Comparison of ENCODE assay signal across 1 cellular context in genomic region chr19:51347209-51347928, GRCh38.
A peak's percentile ranks its signal among the peaks of the same experiment; 100 is the strongest.
TF ChIP-seq lines count a peak whose summit lies in the region.

No MANE protein-coding gene starts in this region.

TF ChIP-seq in HepG2, 621 proteins besides CTCF, POLR2A, EP300 and RAD21 (continues in another document):
- no peak for TF ChIP-seq NR2F6 (IDR thresholded peaks at IDR 0.05)
- TF ChIP-seq NR2F6 (CRISPR knock-in tag; IDR thresholded peaks at IDR 0.05) = peak; percentile 22; the same call in 1 of the 2 replicates
- TF ChIP-seq SOX5 (CRISPR knock-in tag; IDR thresholded peaks at IDR 0.05; ENCODE audit: borderline replicate concordance) = peak; percentile 29; the same call in 1 of the 2 replicates
- no peak for TF ChIP-seq CREM (IDR thresholded peaks at IDR 0.05)
- TF ChIP-seq CREM (CRISPR knock-in tag; IDR thresholded peaks at IDR 0.05) = no peak
- TF ChIP-seq RARA (CRISPR knock-in tag; IDR thresholded peaks at IDR 0.05) = peak; percentile 71
- TF ChIP-seq ATF7-NPFF (CRISPR knock-in tag; IDR thresholded peaks at IDR 0.05; ENCODE audit: low read depth) = 0 out of 2 replicates have a peak, but pooled peaks have one; percentile 31
- peak; percentile 61; the same call in 1 of the 2 replicates for TF ChIP-seq TBX2 (CRISPR knock-in tag; IDR thresholded peaks at IDR 0.05; ENCODE audit: borderline replicate concordance)
- TF ChIP-seq SMARCC2 (IDR thresholded peaks at IDR 0.05) = no peak
- TF ChIP-seq PPARG (CRISPR knock-in tag; conservative IDR thresholded peaks at IDR 0.05) = peak; percentile 30; the same call in 1 of the 2 replicates
- no peak for TF ChIP-seq ZNF816 (CRISPR knock-in tag; IDR thresholded peaks at IDR 0.05; ENCODE audit: borderline replicate concordance)
- TF ChIP-seq GFI1 (CRISPR knock-in tag; IDR thresholded peaks at IDR 0.05; ENCODE audit: borderline replicate concordance) = no peak
- TF ChIP-seq, protein P1, sequence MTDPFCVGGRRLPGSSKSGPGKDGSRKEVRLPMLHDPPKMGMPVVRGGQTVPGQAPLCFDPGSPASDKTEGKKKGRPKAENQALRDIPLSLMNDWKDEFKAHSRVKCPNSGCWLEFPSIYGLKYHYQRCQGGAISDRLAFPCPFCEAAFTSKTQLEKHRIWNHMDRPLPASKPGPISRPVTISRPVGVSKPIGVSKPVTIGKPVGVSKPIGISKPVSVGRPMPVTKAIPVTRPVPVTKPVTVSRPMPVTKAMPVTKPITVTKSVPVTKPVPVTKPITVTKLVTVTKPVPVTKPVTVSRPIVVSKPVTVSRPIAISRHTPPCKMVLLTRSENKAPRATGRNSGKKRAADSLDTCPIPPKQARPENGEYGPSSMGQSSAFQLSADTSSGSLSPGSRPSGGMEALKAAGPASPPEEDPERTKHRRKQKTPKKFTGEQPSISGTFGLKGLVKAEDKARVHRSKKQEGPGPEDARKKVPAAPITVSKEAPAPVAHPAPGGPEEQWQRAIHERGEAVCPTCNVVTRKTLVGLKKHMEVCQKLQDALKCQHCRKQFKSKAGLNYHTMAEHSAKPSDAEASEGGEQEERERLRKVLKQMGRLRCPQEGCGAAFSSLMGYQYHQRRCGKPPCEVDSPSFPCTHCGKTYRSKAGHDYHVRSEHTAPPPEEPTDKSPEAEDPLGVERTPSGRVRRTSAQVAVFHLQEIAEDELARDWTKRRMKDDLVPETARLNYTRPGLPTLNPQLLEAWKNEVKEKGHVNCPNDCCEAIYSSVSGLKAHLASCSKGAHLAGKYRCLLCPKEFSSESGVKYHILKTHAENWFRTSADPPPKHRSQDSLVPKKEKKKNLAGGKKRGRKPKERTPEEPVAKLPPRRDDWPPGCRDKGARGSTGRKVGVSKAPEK (CRISPR knock-in tag; IDR thresholded peaks at IDR 0.05; ENCODE audit: borderline replicate concordance) = no peak
- peak; percentile 29 for TF ChIP-seq ZNF18 (CRISPR knock-in tag; IDR thresholded peaks at IDR 0.05; ENCODE audit: insufficient replicate concordance)
- TF ChIP-seq SRF (IDR thresholded peaks at IDR 0.05; ENCODE audit: low read depth, low read length) = no peak
- TF ChIP-seq TARDBP (CRISPR knock-in tag; IDR thresholded peaks at IDR 0.05) = peak; percentile 42
- TF ChIP-seq MLLT10 (CRISPR knock-in tag; IDR thresholded peaks at IDR 0.05) = no peak
- no peak for TF ChIP-seq ZNF468 (CRISPR knock-in tag; IDR thresholded peaks at IDR 0.05)
- 0 out of 2 replicates have a peak, but pooled peaks have one; percentile 28 for TF ChIP-seq ZNF430 (CRISPR knock-in tag; IDR thresholded peaks at IDR 0.05)
- peak; percentile 88; the same call in 1 of the 2 replicates for TF ChIP-seq ZNF549 (CRISPR knock-in tag; IDR thresholded peaks at IDR 0.05)
- TF ChIP-seq, protein P2, sequence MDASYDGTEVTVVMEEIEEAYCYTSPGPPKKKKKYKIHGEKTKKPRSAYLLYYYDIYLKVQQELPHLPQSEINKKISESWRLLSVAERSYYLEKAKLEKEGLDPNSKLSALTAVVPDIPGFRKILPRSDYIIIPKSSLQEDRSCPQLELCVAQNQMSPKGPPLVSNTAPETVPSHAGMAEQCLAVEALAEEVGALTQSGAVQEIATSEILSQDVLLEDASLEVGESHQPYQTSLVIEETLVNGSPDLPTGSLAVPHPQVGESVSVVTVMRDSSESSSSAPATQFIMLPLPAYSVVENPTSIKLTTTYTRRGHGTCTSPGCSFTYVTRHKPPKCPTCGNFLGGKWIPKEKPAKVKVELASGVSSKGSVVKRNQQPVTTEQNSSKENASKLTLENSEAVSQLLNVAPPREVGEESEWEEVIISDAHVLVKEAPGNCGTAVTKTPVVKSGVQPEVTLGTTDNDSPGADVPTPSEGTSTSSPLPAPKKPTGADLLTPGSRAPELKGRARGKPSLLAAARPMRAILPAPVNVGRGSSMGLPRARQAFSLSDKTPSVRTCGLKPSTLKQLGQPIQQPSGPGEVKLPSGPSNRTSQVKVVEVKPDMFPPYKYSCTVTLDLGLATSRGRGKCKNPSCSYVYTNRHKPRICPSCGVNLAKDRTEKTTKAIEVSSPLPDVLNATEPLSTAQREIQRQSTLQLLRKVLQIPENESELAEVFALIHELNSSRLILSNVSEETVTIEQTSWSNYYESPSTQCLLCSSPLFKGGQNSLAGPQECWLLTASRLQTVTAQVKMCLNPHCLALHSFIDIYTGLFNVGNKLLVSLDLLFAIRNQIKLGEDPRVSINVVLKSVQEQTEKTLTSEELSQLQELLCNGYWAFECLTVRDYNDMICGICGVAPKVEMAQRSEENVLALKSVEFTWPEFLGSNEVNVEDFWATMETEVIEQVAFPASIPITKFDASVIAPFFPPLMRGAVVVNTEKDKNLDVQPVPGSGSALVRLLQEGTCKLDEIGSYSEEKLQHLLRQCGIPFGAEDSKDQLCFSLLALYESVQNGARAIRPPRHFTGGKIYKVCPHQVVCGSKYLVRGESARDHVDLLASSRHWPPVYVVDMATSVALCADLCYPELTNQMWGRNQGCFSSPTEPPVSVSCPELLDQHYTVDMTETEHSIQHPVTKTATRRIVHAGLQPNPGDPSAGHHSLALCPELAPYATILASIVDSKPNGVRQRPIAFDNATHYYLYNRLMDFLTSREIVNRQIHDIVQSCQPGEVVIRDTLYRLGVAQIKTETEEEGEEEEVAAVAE (CRISPR knock-in tag; IDR thresholded peaks at IDR 0.05; ENCODE audit: borderline replicate concordance) = peak; percentile 29; the same call in 1 of the 2 replicates
- TF ChIP-seq TBX3 (IDR thresholded peaks at IDR 0.05; ENCODE audit: borderline replicate concordance) = peak; percentile 47; the same call in 1 of the 2 replicates
- TF ChIP-seq, protein P3, sequence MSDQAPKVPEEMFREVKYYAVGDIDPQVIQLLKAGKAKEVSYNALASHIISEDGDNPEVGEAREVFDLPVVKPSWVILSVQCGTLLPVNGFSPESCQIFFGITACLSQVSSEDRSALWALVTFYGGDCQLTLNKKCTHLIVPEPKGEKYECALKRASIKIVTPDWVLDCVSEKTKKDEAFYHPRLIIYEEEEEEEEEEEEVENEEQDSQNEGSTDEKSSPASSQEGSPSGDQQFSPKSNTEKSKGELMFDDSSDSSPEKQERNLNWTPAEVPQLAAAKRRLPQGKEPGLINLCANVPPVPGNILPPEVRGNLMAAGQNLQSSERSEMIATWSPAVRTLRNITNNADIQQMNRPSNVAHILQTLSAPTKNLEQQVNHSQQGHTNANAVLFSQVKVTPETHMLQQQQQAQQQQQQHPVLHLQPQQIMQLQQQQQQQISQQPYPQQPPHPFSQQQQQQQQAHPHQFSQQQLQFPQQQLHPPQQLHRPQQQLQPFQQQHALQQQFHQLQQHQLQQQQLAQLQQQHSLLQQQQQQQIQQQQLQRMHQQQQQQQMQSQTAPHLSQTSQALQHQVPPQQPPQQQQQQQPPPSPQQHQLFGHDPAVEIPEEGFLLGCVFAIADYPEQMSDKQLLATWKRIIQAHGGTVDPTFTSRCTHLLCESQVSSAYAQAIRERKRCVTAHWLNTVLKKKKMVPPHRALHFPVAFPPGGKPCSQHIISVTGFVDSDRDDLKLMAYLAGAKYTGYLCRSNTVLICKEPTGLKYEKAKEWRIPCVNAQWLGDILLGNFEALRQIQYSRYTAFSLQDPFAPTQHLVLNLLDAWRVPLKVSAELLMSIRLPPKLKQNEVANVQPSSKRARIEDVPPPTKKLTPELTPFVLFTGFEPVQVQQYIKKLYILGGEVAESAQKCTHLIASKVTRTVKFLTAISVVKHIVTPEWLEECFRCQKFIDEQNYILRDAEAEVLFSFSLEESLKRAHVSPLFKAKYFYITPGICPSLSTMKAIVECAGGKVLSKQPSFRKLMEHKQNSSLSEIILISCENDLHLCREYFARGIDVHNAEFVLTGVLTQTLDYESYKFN (CRISPR knock-in tag; conservative IDR thresholded peaks at IDR 0.05) = peak; percentile 65
- TF ChIP-seq, protein P4, sequence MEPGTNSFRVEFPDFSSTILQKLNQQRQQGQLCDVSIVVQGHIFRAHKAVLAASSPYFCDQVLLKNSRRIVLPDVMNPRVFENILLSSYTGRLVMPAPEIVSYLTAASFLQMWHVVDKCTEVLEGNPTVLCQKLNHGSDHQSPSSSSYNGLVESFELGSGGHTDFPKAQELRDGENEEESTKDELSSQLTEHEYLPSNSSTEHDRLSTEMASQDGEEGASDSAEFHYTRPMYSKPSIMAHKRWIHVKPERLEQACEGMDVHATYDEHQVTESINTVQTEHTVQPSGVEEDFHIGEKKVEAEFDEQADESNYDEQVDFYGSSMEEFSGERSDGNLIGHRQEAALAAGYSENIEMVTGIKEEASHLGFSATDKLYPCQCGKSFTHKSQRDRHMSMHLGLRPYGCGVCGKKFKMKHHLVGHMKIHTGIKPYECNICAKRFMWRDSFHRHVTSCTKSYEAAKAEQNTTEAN (CRISPR knock-in tag; conservative IDR thresholded peaks at IDR 0.05) = peak; percentile 74; the same call in 1 of the 2 replicates
- TF ChIP-seq RBFOX2 (IDR thresholded peaks at IDR 0.05; ENCODE audit: low read depth, low read length) = peak; percentile 41
- TF ChIP-seq MIXL1 (CRISPR knock-in tag; IDR thresholded peaks at IDR 0.05) = peak; percentile 81; the same call in 1 of the 2 replicates
- TF ChIP-seq SOX6 (IDR thresholded peaks at IDR 0.05) = no peak
- peak; percentile 43 for TF ChIP-seq SOX6 (CRISPR knock-in tag; IDR thresholded peaks at IDR 0.05)
- TF ChIP-seq ARID4A (CRISPR knock-in tag; IDR thresholded peaks at IDR 0.05; ENCODE audit: borderline replicate concordance) = 0 out of 2 replicates have a peak, but pooled peaks have one; percentile 19
- TF ChIP-seq KAT8 (CRISPR knock-in tag; IDR thresholded peaks at IDR 0.05) = 0 out of 2 replicates have a peak, but pooled peaks have one; percentile 10
- 0 out of 2 replicates have a peak, but pooled peaks have one; percentile 22 for TF ChIP-seq ZNF740 (CRISPR knock-in tag; IDR thresholded peaks at IDR 0.05)
- peak; percentile 52; the same call in 1 of the 2 replicates for TF ChIP-seq POLR2G (IDR thresholded peaks at IDR 0.05; ENCODE audit: low read depth, low read length)
- peak; percentile 75 for TF ChIP-seq HNF4A (CRISPR knock-in tag; IDR thresholded peaks at IDR 0.05)
- no peak for TF ChIP-seq MYC (CRISPR knock-in tag; IDR thresholded peaks at IDR 0.05; ENCODE audit: borderline replicate concordance)
- TF ChIP-seq SP5 (CRISPR knock-in tag; IDR thresholded peaks at IDR 0.05; ENCODE audit: borderline replicate concordance, low read depth) = 0 out of 2 replicates have a peak, but pooled peaks have one; percentile 29
- 0 out of 2 replicates have a peak, but pooled peaks have one; percentile 32 for TF ChIP-seq SAP130 (CRISPR knock-in tag; IDR thresholded peaks at IDR 0.05; ENCODE audit: low read depth)
- peak; percentile 70; the same call in 1 of the 2 replicates for TF ChIP-seq POLR2AphosphoS2 (IDR thresholded peaks at IDR 0.05; ENCODE audit: low read depth, low read length)
- TF ChIP-seq HNRNPH1 (optimal IDR thresholded peaks at IDR 0.05; ENCODE audit: low read depth, low read length) = no peak
- TF ChIP-seq ZHX1 (CRISPR knock-in tag; IDR thresholded peaks at IDR 0.05; ENCODE audit: low read depth) = no peak
